1 cellular context compared by ENCODE assay signal in genomic region chr19:36547001-36547732, GRCh38.
TF ChIP-seq lines count a peak whose summit lies in the region.

No MANE protein-coding gene starts in this region.

TF ChIP-seq in HEK293, 187 proteins besides CTCF, POLR2A, EP300 and RAD21 (continued from another document):
- no peak for TF ChIP-seq ZBTB10 (tag by site-specific recombination; IDR thresholded peaks at IDR 0.05)
- no peak for TF ChIP-seq ZNF114 (tag by site-specific recombination; IDR thresholded peaks at IDR 0.05)
- no peak for TF ChIP-seq BCL11B (tag by site-specific recombination; IDR thresholded peaks at IDR 0.05; ENCODE audit: low read depth)
- 0 out of 2 replicates have a peak, but pooled peaks have one; percentile 23 for TF ChIP-seq ZXDB (tag by site-specific recombination; IDR thresholded peaks at IDR 0.05)
- peak; percentile 67; the same call in 1 of the 2 replicates for TF ChIP-seq RBAK (tag by site-specific recombination; IDR thresholded peaks at IDR 0.05)
- TF ChIP-seq TRIM28 (IDR thresholded peaks at IDR 0.05; ENCODE audit: borderline replicate concordance, low read length): peak; percentile 100
- no peak for TF ChIP-seq ZNF544 (tag by site-specific recombination; IDR thresholded peaks at IDR 0.05)
- no peak for TF ChIP-seq ZNF843 (tag by site-specific recombination; IDR thresholded peaks at IDR 0.05)
- peak; percentile 58; the same call in 1 of the 2 replicates for TF ChIP-seq ZFP37 (tag by site-specific recombination; IDR thresholded peaks at IDR 0.05)
- no peak for TF ChIP-seq ZNF560 (tag by site-specific recombination; IDR thresholded peaks at IDR 0.05; ENCODE audit: borderline replicate concordance)
- TF ChIP-seq ZNF747 (tag by site-specific recombination; IDR thresholded peaks at IDR 0.05): no peak
- no peak for TF ChIP-seq ZNF155 (tag by site-specific recombination; IDR thresholded peaks at IDR 0.05)
- TF ChIP-seq ZBTB17 (tag by site-specific recombination; IDR thresholded peaks at IDR 0.05): no peak
- no peak; the same call in 1 of the 2 replicates for TF ChIP-seq ZNF26 (tag by site-specific recombination; IDR thresholded peaks at IDR 0.05)
- TF ChIP-seq IKZF3 (tag by site-specific recombination; IDR thresholded peaks at IDR 0.05): no peak
- peak; percentile 34; the same call in 1 of the 2 replicates for TF ChIP-seq ZNF18 (tag by site-specific recombination; IDR thresholded peaks at IDR 0.05)
- TF ChIP-seq ZSCAN18 (tag by site-specific recombination; IDR thresholded peaks at IDR 0.05): no peak
- peak; percentile 70; the same call in 1 of the 2 replicates for TF ChIP-seq ZSCAN23 (tag by site-specific recombination; IDR thresholded peaks at IDR 0.05)
- no peak for TF ChIP-seq ZNF561 (tag by site-specific recombination; IDR thresholded peaks at IDR 0.05; ENCODE audit: borderline replicate concordance)
- TF ChIP-seq MEIS1 (CRISPR knock-in tag; IDR thresholded peaks at IDR 0.05; ENCODE audit: borderline replicate concordance): no peak
- TF ChIP-seq ZNF174 (tag by site-specific recombination; IDR thresholded peaks at IDR 0.05): peak; percentile 52; the same call in 1 of the 2 replicates
- TF ChIP-seq ZNF600 (tag by site-specific recombination; IDR thresholded peaks at IDR 0.05): no peak
- TF ChIP-seq ZNF133 (tag by site-specific recombination; IDR thresholded peaks at IDR 0.05): no peak
- peak; percentile 86 for TF ChIP-seq ZNF184 (tag by site-specific recombination; IDR thresholded peaks at IDR 0.05)
- peak; percentile 88 for TF ChIP-seq ZNF558 (tag by site-specific recombination; IDR thresholded peaks at IDR 0.05)
- TF ChIP-seq ZNF521 (tag by site-specific recombination; IDR thresholded peaks at IDR 0.05): no peak
- no peak for TF ChIP-seq OSR2 (tag by site-specific recombination; IDR thresholded peaks at IDR 0.05)
- no peak for TF ChIP-seq ZNF311 (tag by site-specific recombination; IDR thresholded peaks at IDR 0.05; ENCODE audit: borderline replicate concordance)
- TF ChIP-seq ZNF510 (tag by site-specific recombination; IDR thresholded peaks at IDR 0.05; ENCODE audit: insufficient replicate concordance): peak; percentile 67
- TF ChIP-seq ZNF23 (tag by site-specific recombination; IDR thresholded peaks at IDR 0.05; ENCODE audit: borderline replicate concordance): no peak
- no peak for TF ChIP-seq BCL11A (tag by site-specific recombination; IDR thresholded peaks at IDR 0.05; ENCODE audit: low read depth)
- TF ChIP-seq ZBTB1 (tag by site-specific recombination; IDR thresholded peaks at IDR 0.05): no peak
- no peak for TF ChIP-seq ZNF488 (tag by site-specific recombination; IDR thresholded peaks at IDR 0.05)
- TF ChIP-seq ZFP41 (tag by site-specific recombination; IDR thresholded peaks at IDR 0.05; ENCODE audit: borderline replicate concordance): no peak
- no peak for TF ChIP-seq ZNF785 (tag by site-specific recombination; IDR thresholded peaks at IDR 0.05)
- TF ChIP-seq ZFP3 (tag by site-specific recombination; IDR thresholded peaks at IDR 0.05; ENCODE audit: low read depth): no peak
- no peak for TF ChIP-seq ZNF792 (tag by site-specific recombination; IDR thresholded peaks at IDR 0.05)
- no peak for TF ChIP-seq REPIN1 (tag by site-specific recombination; IDR thresholded peaks at IDR 0.05; ENCODE audit: low read depth)
- no peak for TF ChIP-seq ZNF138 (tag by site-specific recombination; IDR thresholded peaks at IDR 0.05; ENCODE audit: borderline replicate concordance)
- TF ChIP-seq ZNF221 (tag by site-specific recombination; IDR thresholded peaks at IDR 0.05; ENCODE audit: borderline replicate concordance): no peak
- no peak for TF ChIP-seq ZNF701 (tag by site-specific recombination; IDR thresholded peaks at IDR 0.05)
- no peak for TF ChIP-seq MYNN (tag by site-specific recombination; IDR thresholded peaks at IDR 0.05; ENCODE audit: borderline replicate concordance)
- TF ChIP-seq ZNF214 (tag by site-specific recombination; IDR thresholded peaks at IDR 0.05; ENCODE audit: borderline replicate concordance): no peak
- no peak for TF ChIP-seq ZNF76 (tag by site-specific recombination; IDR thresholded peaks at IDR 0.05; ENCODE audit: borderline replicate concordance, low read depth)
- no peak for TF ChIP-seq ZNF202 (tag by site-specific recombination; IDR thresholded peaks at IDR 0.05; ENCODE audit: borderline replicate concordance)
- peak; percentile 100 for TF ChIP-seq ZNF274 (IDR thresholded peaks at IDR 0.05; ENCODE audit: low read length)
- peak; percentile 100 for TF ChIP-seq ZNF274 (tag by site-specific recombination; IDR thresholded peaks at IDR 0.05; ENCODE audit: borderline replicate concordance)
- TF ChIP-seq ZNF398 (tag by site-specific recombination; IDR thresholded peaks at IDR 0.05): no peak
- TF ChIP-seq ZNF148 (tag by site-specific recombination; IDR thresholded peaks at IDR 0.05; ENCODE audit: borderline replicate concordance): no peak
- TF ChIP-seq ZNF626 (tag by site-specific recombination; IDR thresholded peaks at IDR 0.05): peak; percentile 95
- peak; percentile 100 for TF ChIP-seq SETDB1 (IDR thresholded peaks at IDR 0.05; ENCODE audit: insufficient read length, low read length)
- TF ChIP-seq ZNF473 (tag by site-specific recombination; IDR thresholded peaks at IDR 0.05): no peak
- TF ChIP-seq ZNF514 (tag by site-specific recombination; IDR thresholded peaks at IDR 0.05): no peak
- TF ChIP-seq ZNF585B (tag by site-specific recombination; IDR thresholded peaks at IDR 0.05): 0 out of 2 replicates have a peak, but pooled peaks have one; percentile 17
- peak; percentile 52 for TF ChIP-seq ZNF324 (tag by site-specific recombination; IDR thresholded peaks at IDR 0.05)
- no peak for TF ChIP-seq GLIS2 (tag by site-specific recombination; IDR thresholded peaks at IDR 0.05)
- no peak for TF ChIP-seq ZNF292 (tag by site-specific recombination; IDR thresholded peaks at IDR 0.05; ENCODE audit: borderline replicate concordance, low read depth)
- no peak for TF ChIP-seq YY1 (tag by site-specific recombination; IDR thresholded peaks at IDR 0.05)
- no peak for TF ChIP-seq SCRT2 (tag by site-specific recombination; IDR thresholded peaks at IDR 0.05)
- no peak for TF ChIP-seq ZNF391 (tag by site-specific recombination; IDR thresholded peaks at IDR 0.05; ENCODE audit: borderline replicate concordance, low read depth)
- no peak for TF ChIP-seq ZNF146 (tag by site-specific recombination; IDR thresholded peaks at IDR 0.05)
- peak; percentile 41 for TF ChIP-seq ZNF157 (tag by site-specific recombination; IDR thresholded peaks at IDR 0.05)
- TF ChIP-seq ZNF791 (tag by site-specific recombination; IDR thresholded peaks at IDR 0.05): no peak
- TF ChIP-seq SP7 (tag by site-specific recombination; IDR thresholded peaks at IDR 0.05): peak; percentile 29
- 0 out of 2 replicates have a peak, but pooled peaks have one; percentile 39 for TF ChIP-seq ZNF10 (tag by site-specific recombination; IDR thresholded peaks at IDR 0.05)
- TF ChIP-seq ZNF248 (tag by site-specific recombination; IDR thresholded peaks at IDR 0.05): 0 out of 2 replicates have a peak, but pooled peaks have one; percentile 51
- TF ChIP-seq ZNF169 (tag by site-specific recombination; IDR thresholded peaks at IDR 0.05): no peak
- TF ChIP-seq ZSCAN30 (tag by site-specific recombination; IDR thresholded peaks at IDR 0.05): peak; percentile 65; the same call in 1 of the 2 replicates
